Comparison of ENCODE assay signal across 22 cellular contexts in the genomic region with DNA sequence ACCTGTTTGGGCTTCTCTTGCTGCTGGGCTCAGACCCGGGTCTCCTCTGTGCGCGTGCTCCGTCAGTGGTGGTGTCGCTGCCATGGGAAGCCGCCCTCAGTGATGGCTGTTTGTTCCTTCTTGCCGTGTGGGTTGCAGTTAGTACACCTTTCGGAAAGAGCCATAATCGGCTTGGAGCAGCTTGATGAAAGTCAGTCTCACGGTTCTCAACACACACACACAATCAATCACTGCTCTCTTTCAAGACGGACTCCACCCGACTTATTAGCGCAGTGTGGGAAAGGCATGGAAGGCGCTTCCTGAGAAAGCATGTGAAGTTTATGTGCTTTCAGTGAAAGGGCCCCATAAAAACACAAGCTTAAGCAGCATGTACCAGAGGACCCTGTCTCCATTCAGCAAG.
"Had no signal": no experiment of that assay in that cellular context is flagged by ENCODE, and none has a peak within 500 bp of the region (broad histone marks: within the 10 kb centered on the region; RNA-seq: fewer than 3 reads in every experiment).

No MANE protein-coding gene starts in this region.

- DNase-seq: central memory CD4-positive, alpha-beta T cell; effector CD4-positive, alpha-beta T cell; endodermal cell; erythroblast; foreskin keratinocyte; head of caudate nucleus; hippocampal formation; kidney glomerular epithelial cell; midbrain; nucleus accumbens; pancreas; stimulated activated CD4-positive, alpha-beta T cell treated with anti-CD3 and anti-CD28 coated beads, Interleukin-2, amount 100 ng/mL, for 24 hours; stimulated activated CD4-positive, alpha-beta T cell treated with anti-CD3 and anti-CD28 coated beads, Interleukin-4, amount 100 ng/mL, for 4 hours; stimulated activated naive B cell treated with anti-CD40 and anti-IgM and Interleukin-4, amounts not matched to agents 10 μg/mL and 1 μg/mL and 100 μg/mL, for 72 hours; stomach; substantia nigra; trophoblast cell had no signal

- H3K36me3 ChIP-seq: pancreas, prostate gland, stomach, thoracic aorta had no signal

- H3K9me3 ChIP-seq: pancreas, prostate gland, stomach, thoracic aorta had no signal

- H3K9me3 Mint-ChIP-seq: endodermal cell; stimulated activated naive B cell treated with anti-CD40 and anti-IgM and Interleukin-4, amounts not matched to agents 10 μg/mL and 1 μg/mL and 100 μg/mL, for 72 hours had no signal

- H3K36me3 Mint-ChIP-seq: stimulated activated naive B cell treated with anti-CD40 and anti-IgM and Interleukin-4, amounts not matched to agents 10 μg/mL and 1 μg/mL and 100 μg/mL, for 72 hours had no signal

- H3K4me1 Mint-ChIP-seq: stimulated activated naive B cell treated with anti-CD40 and anti-IgM and Interleukin-4, amounts not matched to agents 10 μg/mL and 1 μg/mL and 100 μg/mL, for 72 hours had no signal

- H3K27ac ChIP-seq: coronary artery, foreskin keratinocyte, pancreas, prostate gland, stomach, thoracic aorta had no signal

- H3K4me3 Mint-ChIP-seq: endodermal cell; stimulated activated naive B cell treated with anti-CD40 and anti-IgM and Interleukin-4, amounts not matched to agents 10 μg/mL and 1 μg/mL and 100 μg/mL, for 72 hours had no signal

- H3K27me3 Mint-ChIP-seq: stimulated activated naive B cell treated with anti-CD40 and anti-IgM and Interleukin-4, amounts not matched to agents 10 μg/mL and 1 μg/mL and 100 μg/mL, for 72 hours had no signal

- H3K4me1 ChIP-seq: foreskin keratinocyte, pancreas, prostate gland, stomach had no signal

- ATAC-seq: foreskin keratinocyte; left lobe of liver; pancreas; sciatic nerve; stimulated activated naive B cell treated with anti-CD40 and anti-IgM and Interleukin-4, amounts not matched to agents 10 μg/mL and 1 μg/mL and 100 μg/mL, for 72 hours had no signal

- H3K4me3 ChIP-seq: coronary artery, pancreas, prostate gland, stomach, thoracic aorta had no signal

- H3K27ac Mint-ChIP-seq: endodermal cell; stimulated activated naive B cell treated with anti-CD40 and anti-IgM and Interleukin-4, amounts not matched to agents 10 μg/mL and 1 μg/mL and 100 μg/mL, for 72 hours had no signal

- H3K27me3 ChIP-seq: stomach had no signal
